Comparison of ENCODE assay signal across 8 cellular contexts in genomic region chr6:156779206-156780116, GRCh38. TPM values are rescaled to one million over a fixed set of nuclear protein-coding genes. Genes with fewer than 3 reads are reported as not detected.
A peak's percentile ranks its signal among the peaks of the same experiment; 100 is the strongest.
DNase-seq lines count a peak whose midpoint lies in the region; ATAC-seq and TF ChIP-seq lines count a peak whose summit lies in the region.

No MANE protein-coding gene starts in this region.

- peak overlapping the region; percentile 93 to 100 for H3K27ac ChIP-seq in ascending aorta

- TF ChIP-seq CTCF in ascending aorta (IDR thresholded peaks at IDR 0.05) = peak in 1 of 3 experiments; percentile 35

- intact Hi-C loops in ascending aorta (cut with DNase I) = loop anchor here (1.0 to 10.0 kb wide), 8 partner anchors 48 to 493 kb away; no protein-coding TSS in a partner anchor

- H3K4me3 ChIP-seq in ascending aorta = peak overlapping the region; percentile 76 to 99
- peak overlapping the region; percentile 81 for H3K4me3 ChIP-seq in iPS-15b (ENCODE audit: low read depth, low read length)
- peak overlapping the region; percentile 71 for H3K4me3 ChIP-seq in skeletal muscle satellite cell (ENCODE audit: low read length)

- H3K36me3 ChIP-seq in ascending aorta (no peaks in the 10 kb centered on the region), iPS-15b (ENCODE audit: control insufficient read depth, insufficient read depth, low read length) (no peaks in the 10 kb centered on the region), skeletal muscle satellite cell (ENCODE audit: insufficient read depth, low read length) (no peaks in the 10 kb centered on the region)

- peak overlapping the region; percentile 84 for H3K9ac ChIP-seq in iPS-15b (ENCODE audit: low read depth, low read length)
- H3K9ac ChIP-seq in skeletal muscle satellite cell (ENCODE audit: low read depth, low read length) = peak overlapping the region; percentile 92

- H3K4me1 ChIP-seq in ascending aorta = peaks cover 0 to 35% of the 10 kb centered on the region in 2 donors
- peaks cover 28% of the 10 kb centered on the region for H3K4me1 ChIP-seq in iPS-15b (ENCODE audit: control insufficient read depth, insufficient read depth, low read length)
- H3K4me1 ChIP-seq in skeletal muscle satellite cell (ENCODE audit: control insufficient read depth, insufficient read depth, low read length) = peaks cover 46% of the 10 kb centered on the region

- peak; percentile 77 for DNase-seq in DMS79 treated with DMSO at 0.1 percent for 48 hours (lab: John Stamatoyannopoulos, UW)
- DNase-seq in T-helper 1 cell = peak; percentile 22 to 54 (median 41)
- DNase-seq in ascending aorta (ENCODE audit: low spot score in 2 of 2) = peak in 1 of 2 donors; percentile 71
- DNase-seq in NCI-H2196 (lab: John Stamatoyannopoulos, UW; ENCODE audit: unreplicated experiment) = no peak

- ATAC-seq in HG03095 (IDR thresholded peaks at IDR 0.05; ENCODE audit: unreplicated experiment) = peak; percentile 18
- no peak for ATAC-seq in GM21423 (IDR thresholded peaks at IDR 0.05; ENCODE audit: unreplicated experiment)

- peak overlapping the region; percentile 91 for H3K4me2 ChIP-seq in skeletal muscle satellite cell (ENCODE audit: low read length)

- H3K27me3 ChIP-seq in ascending aorta (no peaks in the 10 kb centered on the region), iPS-15b (ENCODE audit: control insufficient read depth, insufficient read depth, low read length) (no peaks in the 10 kb centered on the region), skeletal muscle satellite cell (ENCODE audit: control insufficient read depth, insufficient read depth, low read length) (no peaks in the 10 kb centered on the region)

- H3K9me3 ChIP-seq in ascending aorta (no peaks in the 10 kb centered on the region), iPS-15b (ENCODE audit: control insufficient read depth, insufficient read depth, low read length) (no peaks in the 10 kb centered on the region), skeletal muscle satellite cell (replicated peaks; ENCODE audit: low read length) (no peaks in the 10 kb centered on the region)

RNA-seq across cellular contexts. Expression of gene ARID1B, which starts 2.3 kb away (rescaled TPM):
- 97.9 TPM for total RNA-seq in ascending aorta
- 23.2 and 28.6 TPM in 2 replicates for total RNA-seq in skeletal muscle satellite cell (2012; rRNA removed)
